In genomic region chr6:53532061-53532797, GRCh38 we compare ENCODE assay signal across 14 cellular contexts. TPM values are rescaled to one million over a fixed set of nuclear protein-coding genes. Genes with fewer than 3 reads are reported as not detected.
A peak's percentile ranks its signal among the peaks of the same experiment; 100 is the strongest.
DNase-seq lines count a peak whose midpoint lies in the region; ATAC-seq and TF ChIP-seq lines count a peak whose summit lies in the region.
"Had no signal": no experiment of that assay in that cellular context is flagged by ENCODE, and none has a peak within 500 bp of the region (broad histone marks: within the 10 kb centered on the region; RNA-seq: fewer than 3 reads in every experiment).

No MANE protein-coding gene starts in this region.

- no TSS peak for BruUV-seq in IMR-90 (replicated peaks; lab: Mats Ljungman, UMichigan)

- peaks cover 3% of the 10 kb centered on the region; the same call in 1 of the 2 replicates for H3K36me3 ChIP-seq in IMR-90 (ENCODE audit: control insufficient read depth, insufficient read depth, low read length)
- H3K36me3 ChIP-seq in fibroblast of lung (ENCODE audit: control insufficient read depth, insufficient read depth, low read length): no peaks in the 10 kb centered on the region
- no peaks in the 10 kb centered on the region for H3K36me3 ChIP-seq in rectal smooth muscle tissue (ENCODE audit: control insufficient read depth, insufficient read depth, low read length)

- H2BK20ac ChIP-seq in IMR-90 (ENCODE audit: low read depth, low read length): no peak overlapping the region

- no CpG with 5 or more reads among the region's 8 CpGs for WGBS in IMR-90 (ENCODE audit: extremely low coverage in 2 of 2, insufficient read length in 1 of 2), 2 experiments

- no peak overlapping the region for H2AFZ ChIP-seq in IMR-90 (replicated peaks; ENCODE audit: low read length, poor library complexity)
- H2AFZ ChIP-seq in fibroblast of lung (ENCODE audit: low read length): peak overlapping the region; percentile 7

- DNase-seq in IMR-90 (no peak), fibroblast of lung (ENCODE audit: low read depth in 2 of 2) (peak in 1 of 2 donors; percentile 25), germinal center (ENCODE audit: low spot score) (no peak), GM20000 (ENCODE audit: low spot score) (no peak), RKO (ENCODE audit: low spot score) (no peak)
- DNase-seq: activated CD4-positive, alpha-beta T cell treated with anti-CD3 and anti-CD28 coated beads for 1 hour; activated effector memory CD4-positive, alpha-beta T cell treated with Interleukin-2 at 50 U/mL for 16 hours; GF-D8; NCI-H146; stimulated activated CD4-positive, alpha-beta T cell treated with anti-CD3 and anti-CD28 coated beads, Interleukin-15, amount 100 ng/mL, for 24 hours had no signal

- H3K79me2 ChIP-seq in fibroblast of lung (ENCODE audit: control insufficient read depth, insufficient read depth, low read length): no peaks in the 10 kb centered on the region

- H3K4me2 ChIP-seq in IMR-90 (ENCODE audit: low read depth, low read length) (peak overlapping the region; percentile 41), fibroblast of lung (ENCODE audit: extremely low read depth, insufficient read depth, low read length) (peak overlapping the region; percentile 65)

- H2BK120ac ChIP-seq in IMR-90 (ENCODE audit: low read depth, low read length): no peak overlapping the region

- H3K4me1 ChIP-seq in IMR-90 (ENCODE audit: control insufficient read depth, insufficient read depth, low read length) (peaks cover 30% of the 10 kb centered on the region), fibroblast of lung (ENCODE audit: control insufficient read depth, extremely low read depth, insufficient read depth, low read length) (no peaks in the 10 kb centered on the region), rectal smooth muscle tissue (ENCODE audit: control insufficient read depth, insufficient read depth, low read length) (peaks cover 33% of the 10 kb centered on the region)

- H4K8ac ChIP-seq in IMR-90 (ENCODE audit: low read depth in 2 of 2, low read length in 2 of 2): no peak overlapping the region; a peak in 1 of 4 replicates

- no peaks in the 10 kb centered on the region for H3K9me3 ChIP-seq in IMR-90 (ENCODE audit: control insufficient read depth, insufficient read depth, low read length)
- H3K9me3 ChIP-seq in fibroblast of lung (ENCODE audit: control insufficient read depth, insufficient read depth, low read depth, low read length): no peaks in the 10 kb centered on the region

- H2BK15ac ChIP-seq in IMR-90 (ENCODE audit: low read depth, low read length): peak overlapping the region; percentile 19; the same call in 1 of the 3 replicates

- no peak for TF ChIP-seq RAD21 in IMR-90 (IDR thresholded peaks at IDR 0.05; ENCODE audit: low read length)

- no peak overlapping the region for H3K27ac ChIP-seq in IMR-90 (ENCODE audit: insufficient read depth, low read length)
- H3K27ac ChIP-seq in fibroblast of lung (ENCODE audit: insufficient read depth, low read length): no peak overlapping the region
- H3K27ac ChIP-seq in rectal smooth muscle tissue (ENCODE audit: low read depth, low read length): peak overlapping the region; percentile 27
- H3K27ac ChIP-seq: C4-2B had no signal

- ATAC-seq in GM18858 (IDR thresholded peaks at IDR 0.05; ENCODE audit: unreplicated experiment) (peak; percentile 39), IMR-90 (ENCODE audit: low read depth) (peak; percentile 30; the same call in 1 of the 2 replicates), GM21576 (IDR thresholded peaks at IDR 0.05; ENCODE audit: unreplicated experiment) (no peak)

- no peak overlapping the region for H2AK5ac ChIP-seq in IMR-90 (ENCODE audit: low read depth, low read length)

- CTCF ChIA-PET in IMR-90 (lab: Yijun Ruan, JAX): no interaction called here

- TF ChIP-seq CTCF in IMR-90 (conservative IDR thresholded peaks at IDR 0.05; ENCODE audit: low read depth, low read length) (no peak), fibroblast of lung (conservative IDR thresholded peaks at IDR 0.05 in 1 of 2, IDR thresholded peaks at IDR 0.05 in 1 of 2; ENCODE audit: low read depth in 1 of 2, low read length in 2 of 2) (no peak), GM20000 (IDR thresholded peaks at IDR 0.05; ENCODE audit: extremely low read depth, missing control alignments) (no peak)

- H3K27me3 ChIP-seq in IMR-90 (ENCODE audit: control insufficient read depth, insufficient read depth, low read length) (no peaks in the 10 kb centered on the region), fibroblast of lung (ENCODE audit: control insufficient read depth, insufficient read depth, low read length) (no peaks in the 10 kb centered on the region), rectal smooth muscle tissue (ENCODE audit: control insufficient read depth, insufficient read depth, low read length) (no peaks in the 10 kb centered on the region)

- H3K4me3 ChIP-seq in IMR-90 (ENCODE audit: insufficient read depth, low read depth, low read length): no peak overlapping the region
- peak overlapping the region in 2 of 4 experiments; percentile 4 to 14 for H3K4me3 ChIP-seq in fibroblast of lung (replicated peaks in 1 of 4; ENCODE audit: control extremely low read depth in 1 of 4, insufficient read depth in 1 of 4, low read depth in 3 of 4, low read length in 4 of 4)
- H3K4me3 ChIP-seq in rectal smooth muscle tissue (ENCODE audit: low read length): no peak overlapping the region

- H3K79me1 ChIP-seq in IMR-90 (ENCODE audit: low read depth in 1 of 2, low read length in 2 of 2): peaks cover 39 to 63% of the 10 kb centered on the region in 2 experiments

- H3K23ac ChIP-seq in IMR-90 (ENCODE audit: low read depth, low read length): no peak overlapping the region; the same call in 1 of the 2 replicates

- H3K18ac ChIP-seq in IMR-90 (ENCODE audit: low read depth, low read length): peak overlapping the region; percentile 33; the same call in 1 of the 2 replicates

- intact Hi-C loops in IMR-90 (cut with micrococcal nuclease): no loop called here

- H4K20me1 ChIP-seq in IMR-90 (ENCODE audit: insufficient read depth, low read length) (peaks cover 17% of the 10 kb centered on the region; the same call in 1 of the 2 replicates), fibroblast of lung (ENCODE audit: control insufficient read depth, extremely low read depth, insufficient read depth, low read length) (no peaks in the 10 kb centered on the region)

- no peak overlapping the region for H4K5ac ChIP-seq in IMR-90 (ENCODE audit: low read depth, low read length)

- no peak for TF ChIP-seq POLR2A in IMR-90 (IDR thresholded peaks at IDR 0.05; ENCODE audit: low read depth, low read length)

- no peak overlapping the region for H2AK9ac ChIP-seq in IMR-90 (replicated peaks; ENCODE audit: low read depth, low read length, poor library complexity)

- POLR2A ChIA-PET in IMR-90 (lab: Charles Lee; ENCODE audit: unreplicated experiment): no interaction called here

- peak overlapping the region; percentile 50; the same call in 1 of the 2 replicates for H3K14ac ChIP-seq in IMR-90 (replicated peaks; ENCODE audit: low read depth, low read length)

- no peak overlapping the region for H3K56ac ChIP-seq in IMR-90 (ENCODE audit: extremely low read depth, insufficient read depth, low read length)

- 0 out of 2 replicates have a peak, but pooled peaks cover 16% of the 10 kb centered on the region for H3K9me1 ChIP-seq in IMR-90 (ENCODE audit: insufficient read depth, low read length)

- H4K91ac ChIP-seq in IMR-90 (ENCODE audit: insufficient read depth, low read depth, low read length): 0 out of 2 replicates have a peak overlapping the region, but pooled peaks have one; percentile 11

- H2BK5ac ChIP-seq in IMR-90 (ENCODE audit: low read depth, low read length, poor library complexity, severe bottlenecking): no peak overlapping the region

- dilution Hi-C loops in IMR-90 (cut with HindIII; ENCODE audit: low sequenced_read_pairs, unreplicated experiment): no loop called here

- H3K9ac ChIP-seq in IMR-90 (ENCODE audit: low read depth, low read length) (no peak overlapping the region), fibroblast of lung (ENCODE audit: insufficient read depth, low read length) (no peak overlapping the region), rectal smooth muscle tissue (ENCODE audit: low read length) (no peak overlapping the region)

- in situ Hi-C loops in IMR-90 (cut with MboI; ENCODE audit: low sequenced_read_pairs): loop anchor here (10.0 kb wide), 1 partner anchor 263 kb away; the partner anchor contains the start of gene LRRC1

- 0 out of 2 replicates have a peak overlapping the region, but pooled peaks have one; percentile 10 for H3K4ac ChIP-seq in IMR-90 (ENCODE audit: low read depth, low read length)

TF ChIP-seq in IMR-90, 13 proteins besides CTCF, POLR2A, EP300 and RAD21:
- TF ChIP-seq MXI1 (IDR thresholded peaks at IDR 0.05; ENCODE audit: borderline replicate concordance, low read depth, low read length) (no peak), RCOR1 (IDR thresholded peaks at IDR 0.05; ENCODE audit: insufficient replicate concordance, low read length) (no peak), CEBPB (IDR thresholded peaks at IDR 0.05; ENCODE audit: low read depth, low read length) (no peak)

RNA-seq across cellular contexts. Expression of gene GCLC, which starts 12.7 kb away (rescaled TPM):
- 20.8 and 24.2 TPM in 2 replicates for total RNA-seq in IMR-90 (2012; rRNA removed)
- 10.0 and 14.2 TPM in 2 replicates for polyA plus RNA-seq in IMR-90 (2012; rRNA removed)
- polyA plus RNA-seq in IMR-90 (2012; cell fraction: cytosol; rRNA removed): 2.5 and 2.8 TPM in 2 replicates
- 4.8 and 35.5 TPM in 2 replicates for polyA plus RNA-seq in IMR-90 (2012; cell fraction: nucleus; rRNA removed; ENCODE audit: low replicate concordance)
- 31.4 and 35.4 TPM in 2 replicates for total RNA-seq in fibroblast of lung
- 16.0 and 24.4 TPM in 2 replicates for polyA plus RNA-seq in fibroblast of lung
- polyA plus RNA-seq in fibroblast of lung (2012): 12.7 and 19.1 TPM in 2 replicates
- 8.9 and 11.3 TPM in 2 replicates for polyA minus RNA-seq in fibroblast of lung (ENCODE audit: low replicate concordance)
